1 cellular context compared by ENCODE assay signal in genomic region chr3:52798978-52799476, GRCh38.
TF ChIP-seq lines count a peak whose summit lies in the region.

No MANE protein-coding gene starts in this region.

TF ChIP-seq in IMR-90, 13 proteins besides CTCF, POLR2A, EP300 and RAD21:
- TF ChIP-seq SMC3 (IDR thresholded peaks at IDR 0.05; ENCODE audit: low read depth, low read length) (no peak), NFE2L2 (IDR thresholded peaks at IDR 0.05; ENCODE audit: low read depth, low read length) (no peak), CHD1 (IDR thresholded peaks at IDR 0.05; ENCODE audit: low read depth, low read length) (no peak), RFX5 (IDR thresholded peaks at IDR 0.05; ENCODE audit: low read depth, low read length) (no peak), FOS (IDR thresholded peaks at IDR 0.05; ENCODE audit: low read depth, low read length) (no peak), MXI1 (IDR thresholded peaks at IDR 0.05; ENCODE audit: borderline replicate concordance, low read depth, low read length) (no peak)
- TF ChIP-seq, protein P1, sequence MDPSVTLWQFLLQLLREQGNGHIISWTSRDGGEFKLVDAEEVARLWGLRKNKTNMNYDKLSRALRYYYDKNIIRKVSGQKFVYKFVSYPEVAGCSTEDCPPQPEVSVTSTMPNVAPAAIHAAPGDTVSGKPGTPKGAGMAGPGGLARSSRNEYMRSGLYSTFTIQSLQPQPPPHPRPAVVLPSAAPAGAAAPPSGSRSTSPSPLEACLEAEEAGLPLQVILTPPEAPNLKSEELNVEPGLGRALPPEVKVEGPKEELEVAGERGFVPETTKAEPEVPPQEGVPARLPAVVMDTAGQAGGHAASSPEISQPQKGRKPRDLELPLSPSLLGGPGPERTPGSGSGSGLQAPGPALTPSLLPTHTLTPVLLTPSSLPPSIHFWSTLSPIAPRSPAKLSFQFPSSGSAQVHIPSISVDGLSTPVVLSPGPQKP (IDR thresholded peaks at IDR 0.05; ENCODE audit: borderline replicate concordance, low read depth, low read length) = no peak
TF ChIP-seq in IMR-90: peak in this region for 0.
